Comparison of ENCODE assay signal across 2 cellular contexts in genomic region chr14:60509438-60510253, GRCh38.
TF ChIP-seq lines count a peak whose summit lies in the region.

No MANE protein-coding gene starts in this region.

TF ChIP-seq in HepG2, 621 proteins besides CTCF, POLR2A, EP300 and RAD21:
- no peak for TF ChIP-seq TFE3 (CRISPR knock-in tag; IDR thresholded peaks at IDR 0.05)
- TF ChIP-seq GPBP1L1 (CRISPR knock-in tag; IDR thresholded peaks at IDR 0.05), result no peak
- no peak for TF ChIP-seq ZMYM3 (CRISPR knock-in tag; IDR thresholded peaks at IDR 0.05)
- no peak for TF ChIP-seq RFXANK (CRISPR knock-in tag; IDR thresholded peaks at IDR 0.05)
- TF ChIP-seq RXRA (CRISPR knock-in tag; IDR thresholded peaks at IDR 0.05), result no peak
- no peak for TF ChIP-seq ZNF260 (CRISPR knock-in tag; IDR thresholded peaks at IDR 0.05; ENCODE audit: borderline replicate concordance, low read depth)
- no peak for TF ChIP-seq NFE2 (CRISPR knock-in tag; IDR thresholded peaks at IDR 0.05)
- no peak for TF ChIP-seq FIP1L1 (IDR thresholded peaks at IDR 0.05; ENCODE audit: borderline replicate concordance, insufficient read depth, low read depth, low read length)

TF ChIP-seq in GM12891, 5 proteins besides CTCF, POLR2A, EP300 and RAD21:
- TF ChIP-seq PAX5 (IDR thresholded peaks at IDR 0.05; ENCODE audit: insufficient read depth, low read length, severe bottlenecking) (no peak), TAF1 (IDR thresholded peaks at IDR 0.05; ENCODE audit: low read depth, low read length) (no peak), POU2F2 (IDR thresholded peaks at IDR 0.05; ENCODE audit: low read depth, low read length) (no peak), POLR2AphosphoS5 (IDR thresholded peaks at IDR 0.05; ENCODE audit: low read depth, low read length) (no peak), SPI1 (IDR thresholded peaks at IDR 0.05; ENCODE audit: low read depth, low read length) (no peak)
